ENCODE assay signal across 20 cellular contexts in the genomic region with DNA sequence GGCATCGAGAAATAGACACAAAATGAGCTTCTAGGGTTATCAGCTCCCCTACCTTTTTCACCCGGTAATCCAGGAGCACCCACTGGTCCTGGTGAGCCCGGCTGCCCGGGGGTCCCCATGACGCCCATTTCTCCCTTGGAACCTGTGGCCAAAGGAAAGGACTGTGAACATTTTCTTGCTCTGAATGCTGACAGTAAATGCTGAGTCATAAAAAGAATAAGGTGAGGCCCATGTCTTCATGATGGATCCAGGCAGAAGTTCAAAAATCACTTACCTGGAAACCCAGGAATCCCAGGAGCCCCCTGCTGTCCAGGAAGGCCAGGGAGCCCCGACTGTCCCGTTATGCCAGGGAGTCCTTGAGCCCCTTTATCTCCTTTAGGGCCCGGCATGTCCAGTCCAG.
DNase-seq lines count a peak whose midpoint lies in the region; ATAC-seq, FAIRE-seq and TF ChIP-seq lines count a peak whose summit lies in the region.
"Had no signal": no experiment of that assay in that cellular context is flagged by ENCODE, and none has a peak within 500 bp of the region (broad histone marks: within the 10 kb centered on the region; RNA-seq: fewer than 3 reads in every experiment).

No MANE protein-coding gene starts in this region.

- no peak overlapping the region for H2BK5ac ChIP-seq in mesendoderm (ENCODE audit: low read length)

- no peak overlapping the region for H2AFZ ChIP-seq in HepG2 (ENCODE audit: low read length)
- H2AFZ ChIP-seq in neural progenitor cell (replicated peaks), result no peak overlapping the region

- H2AK5ac ChIP-seq in mesendoderm (ENCODE audit: low read length), result no peak overlapping the region

- no peak overlapping the region for H4K8ac ChIP-seq in mesendoderm (ENCODE audit: low read depth, low read length)

- intact Hi-C loops in HepG2 (cut with micrococcal nuclease; ENCODE audit: unreplicated experiment) (no loop called here), right lobe of liver (cut with DNase I) (no loop called here)

- H3K4me3 Mint-ChIP-seq in neural progenitor cell, result no peak overlapping the region
- H3K4me3 Mint-ChIP-seq: CD14-positive monocyte; CD4-positive, alpha-beta memory T cell; HFFc6; IgD-negative memory B cell had no signal

- H3K27me3 ChIP-seq in HepG2 (ENCODE audit: control insufficient read depth in 1 of 2, insufficient read depth in 2 of 2, low read length in 2 of 2), result peaks cover 0 to 8% of the 10 kb centered on the region in 2 experiments; a peak in 2 of 5 replicates
- no peaks in the 10 kb centered on the region for H3K27me3 ChIP-seq in right lobe of liver
- no peaks in the 10 kb centered on the region for H3K27me3 ChIP-seq in mesendoderm (ENCODE audit: insufficient read depth, low read length, poor library complexity)
- H3K27me3 ChIP-seq in subcutaneous abdominal adipose tissue (ENCODE audit: control insufficient read depth in 5 of 5, insufficient read depth in 4 of 5, low read length in 5 of 5), result no peaks in the 10 kb centered on the region
- no peaks in the 10 kb centered on the region for H3K27me3 ChIP-seq in neural progenitor cell
- H3K27me3 ChIP-seq: BLaER1 had no signal

- peaks cover 4% of the 10 kb centered on the region for H3K27me3 Mint-ChIP-seq in neural progenitor cell (ENCODE audit: insufficient read depth, low read depth)
- H3K27me3 Mint-ChIP-seq: CD4-positive, alpha-beta memory T cell had no signal

- no peak overlapping the region for H4K5ac ChIP-seq in mesendoderm (ENCODE audit: low read length)

- no peak overlapping the region for H3K56ac ChIP-seq in mesendoderm (ENCODE audit: low read length)

- no peak overlapping the region for H3K27ac ChIP-seq in HepG2 (ENCODE audit: extremely low read length, insufficient read depth, low read length)
- no peak overlapping the region for H3K27ac ChIP-seq in right lobe of liver
- H3K27ac ChIP-seq in mesendoderm (ENCODE audit: low read depth, low read length), result no peak overlapping the region
- peak overlapping the region; percentile 10 for H3K27ac ChIP-seq in subcutaneous abdominal adipose tissue (ENCODE audit: low read depth, low read length)
- H3K27ac ChIP-seq in neural progenitor cell, result no peak overlapping the region
- H3K27ac ChIP-seq: 22Rv1, BLaER1, HL-60 had no signal

- no peaks in the 10 kb centered on the region for H4K20me1 ChIP-seq in HepG2 (ENCODE audit: insufficient read depth, low read length)
- no peaks in the 10 kb centered on the region for H4K20me1 ChIP-seq in neural progenitor cell (ENCODE audit: low read depth)
- H4K20me1 ChIP-seq: BLaER1 had no signal

- BruUV-seq in HepG2 (replicated peaks; lab: Mats Ljungman, UMichigan), result no TSS peak

- H2BK15ac ChIP-seq in mesendoderm (replicated peaks; ENCODE audit: low read depth), result no peak overlapping the region

- H3K36me3 ChIP-seq in HepG2 (replicated peaks in 1 of 2; ENCODE audit: control insufficient read depth in 1 of 2, insufficient read depth in 2 of 2, low read length in 2 of 2) (no peaks in the 10 kb centered on the region), right lobe of liver (peaks cover 0 to 7% (median 0%) of the 10 kb centered on the region in 4 donors), mesendoderm (ENCODE audit: control insufficient read depth, insufficient read depth, low read length) (peaks cover 16% of the 10 kb centered on the region), subcutaneous abdominal adipose tissue (ENCODE audit: control insufficient read depth in 5 of 5, insufficient read depth in 5 of 5, low read length in 5 of 5) (peaks cover 23 to 100% (median 100%) of the 10 kb centered on the region in 5 donors), neural progenitor cell (no peaks in the 10 kb centered on the region)

- POLR2A ChIA-PET in HepG2 (lab: Yijun Ruan, JAX), result no interaction called here

- in situ Hi-C loops in HepG2 (cut with HindIII; ENCODE audit: extremely low pct_ligation_motif_present, low pct_unique_long_range_greater_than_20kb), result no loop called here

- CTCF ChIA-PET in HepG2 (lab: Yijun Ruan, JAX; ENCODE audit: low intra/inter-chr PET ratio, low total read pairs), result no interaction called here

- H3K27ac Mint-ChIP-seq in neural progenitor cell, result no peak overlapping the region
- H3K27ac Mint-ChIP-seq: CD14-positive monocyte; CD4-positive, alpha-beta memory T cell; HFFc6; IgD-negative memory B cell had no signal

- H3K9me3 ChIP-seq in HepG2 (ENCODE audit: low read length) (no peaks in the 10 kb centered on the region), right lobe of liver (no peaks in the 10 kb centered on the region), subcutaneous abdominal adipose tissue (ENCODE audit: control insufficient read depth in 5 of 5, low read length in 5 of 5) (peaks cover 0 to 6% (median 0%) of the 10 kb centered on the region in 5 donors), neural progenitor cell (ENCODE audit: low read depth) (no peaks in the 10 kb centered on the region)

- ATAC-seq in HepG2 (no peak), right lobe of liver (no peak)
- ATAC-seq: HCT116 had no signal

- peaks cover 6% of the 10 kb centered on the region for H3K9me3 Mint-ChIP-seq in neural progenitor cell
- H3K9me3 Mint-ChIP-seq: HFFc6 had no signal

- H3K18ac ChIP-seq in mesendoderm (ENCODE audit: low read length), result peak overlapping the region; percentile 29

- no peak overlapping the region for H2BK120ac ChIP-seq in mesendoderm (ENCODE audit: low read depth, low read length)

- no peak for DNase-seq in HepG2 (ENCODE audit: low spot score)
- no peak for DNase-seq in right lobe of liver
- no peak for DNase-seq in mesendoderm
- no peak for DNase-seq in iPS-NIHi7 (ENCODE audit: extremely low spot score)
- DNase-seq in DMS53 treated with DMSO at 0.1 percent for 48 hours (lab: John Stamatoyannopoulos, UW; ENCODE audit: unreplicated experiment), result no peak
- no peak for DNase-seq in neural progenitor cell (ENCODE audit: low spot score)
- DNase-seq: CD4-positive, alpha-beta memory T cell; DMS153; DMS79 treated with DMSO at 0.1 percent for 48 hours; GF-D8; GOT3; H7; HFFc6 had no signal

- H3K36me3 Mint-ChIP-seq in neural progenitor cell, result peaks cover 53% of the 10 kb centered on the region

- no peak overlapping the region for H3K4ac ChIP-seq in mesendoderm (ENCODE audit: low read depth, low read length)

- H3K4me2 ChIP-seq in HepG2 (ENCODE audit: low read depth, low read length) (no peak overlapping the region), mesendoderm (ENCODE audit: low read length) (no peak overlapping the region), neural progenitor cell (no peak overlapping the region)
- H3K4me2 ChIP-seq: BLaER1 had no signal

- TF ChIP-seq POLR2A in HepG2 (IDR thresholded peaks at IDR 0.05; ENCODE audit: insufficient read depth in 1 of 2, low read depth in 2 of 2, low read length in 2 of 2) (no peak), right lobe of liver (IDR thresholded peaks at IDR 0.05) (no peak)

- TF ChIP-seq RAD21 in HepG2 (CRISPR knock-in tag; IDR thresholded peaks at IDR 0.05), result no peak

- H3K23ac ChIP-seq in mesendoderm (ENCODE audit: low read length), result no peak overlapping the region

- TF ChIP-seq EP300 in HepG2 (IDR thresholded peaks at IDR 0.05; ENCODE audit: low read depth in 2 of 2, low read length in 2 of 2) (no peak), HepG2 (CRISPR knock-in tag; IDR thresholded peaks at IDR 0.05; ENCODE audit: borderline replicate concordance) (no peak)

- 28% methylated on average over 7 of the region's 8 CpGs for whole genome bisulfite sequencing in HepG2 (ENCODE audit: low lambda C conversion rate)
- WGBS in right lobe of liver (ENCODE audit: insufficient coverage, low coverage, low lambda C conversion rate, missing lambda C conversion rate), result 71% methylated on average over 8 of the region's 8 CpGs
- WGBS in mesendoderm (ENCODE audit: extremely low coverage, insufficient coverage, low lambda C conversion rate), result no CpG with 5 or more reads among the region's 8 CpGs

- FAIRE-seq in HepG2 (lab: Jason Lieb, UNC), result no peak

- TF ChIP-seq CTCF in HepG2 (CRISPR knock-in tag; IDR thresholded peaks at IDR 0.05) (no peak), right lobe of liver (IDR thresholded peaks at IDR 0.05) (no peak), neural progenitor cell (IDR thresholded peaks at IDR 0.05) (no peak)

- no peaks in the 10 kb centered on the region for H3K79me2 ChIP-seq in HepG2 (ENCODE audit: insufficient read depth, low read length)
- no peaks in the 10 kb centered on the region for H3K79me2 ChIP-seq in mesendoderm (ENCODE audit: control insufficient read depth, insufficient read depth, low read length)
- H3K79me2 ChIP-seq in neural progenitor cell (ENCODE audit: low read depth), result no peaks in the 10 kb centered on the region

- H3K4me1 Mint-ChIP-seq in neural progenitor cell, result peaks cover 11% of the 10 kb centered on the region
- H3K4me1 Mint-ChIP-seq: CD14-positive monocyte; CD4-positive, alpha-beta memory T cell; IgD-negative memory B cell had no signal

- H3F3A ChIP-seq in neural progenitor cell (ENCODE audit: low read depth), result no peaks in the 10 kb centered on the region

- H3K4me1 ChIP-seq in HepG2 (ENCODE audit: insufficient read depth, low read length) (no peaks in the 10 kb centered on the region), right lobe of liver (no peaks in the 10 kb centered on the region), mesendoderm (ENCODE audit: control insufficient read depth, low read depth, low read length) (peaks cover 6% of the 10 kb centered on the region), subcutaneous abdominal adipose tissue (ENCODE audit: control insufficient read depth in 5 of 5, insufficient read depth in 5 of 5, low read length in 5 of 5) (peaks cover 0 to 4% (median 0%) of the 10 kb centered on the region in 5 donors), neural progenitor cell (peaks cover 8% of the 10 kb centered on the region)
- H3K4me1 ChIP-seq: BLaER1 had no signal

- H3K9ac ChIP-seq in HepG2 (ENCODE audit: insufficient read depth, low read depth, low read length), result no peak overlapping the region
- H3K9ac ChIP-seq in mesendoderm (ENCODE audit: low read length), result no peak overlapping the region
- H3K9ac ChIP-seq in subcutaneous abdominal adipose tissue (ENCODE audit: low read length in 5 of 5), result no peak overlapping the region
- no peak overlapping the region for H3K9ac ChIP-seq in neural progenitor cell
- H3K9ac ChIP-seq: BLaER1 had no signal

- no peak overlapping the region for H3K4me3 ChIP-seq in HepG2 (replicated peaks in 1 of 3; ENCODE audit: insufficient read depth in 1 of 3, low read depth in 2 of 3, low read length in 3 of 3)
- H3K4me3 ChIP-seq in right lobe of liver, result no peak overlapping the region
- no peak overlapping the region for H3K4me3 ChIP-seq in mesendoderm (ENCODE audit: low read length)
- H3K4me3 ChIP-seq in subcutaneous abdominal adipose tissue (ENCODE audit: low read depth in 1 of 5, low read length in 5 of 5), result no peak overlapping the region
- no peak overlapping the region for H3K4me3 ChIP-seq in neural progenitor cell
- H3K4me3 ChIP-seq: BLaER1 had no signal

- no peaks in the 10 kb centered on the region for H3K79me1 ChIP-seq in mesendoderm (ENCODE audit: low read length)

TF ChIP-seq in HepG2, 621 proteins besides CTCF, POLR2A, EP300 and RAD21 (continues in another document):
- TF ChIP-seq MAFK (conservative IDR thresholded peaks at IDR 0.05 in 1 of 2, IDR thresholded peaks at IDR 0.05 in 1 of 2; ENCODE audit: low read length in 2 of 2) (peak; percentile 42 to 56; a peak in 2 of 4 replicates), DMAP1 (CRISPR knock-in tag; IDR thresholded peaks at IDR 0.05) (no peak), ZNF350 (CRISPR knock-in tag; IDR thresholded peaks at IDR 0.05; ENCODE audit: borderline replicate concordance, low read depth) (no peak), KDM3A (CRISPR knock-in tag; IDR thresholded peaks at IDR 0.05; ENCODE audit: low read depth) (no peak)
